In genomic region chrX:154791467-154791866, GRCh38 we compare ENCODE assay signal across 17 cellular contexts. TPM values are rescaled to one million over a fixed set of nuclear protein-coding genes. Genes with fewer than 3 reads are reported as not detected.
"Had no signal": no experiment of that assay in that cellular context is flagged by ENCODE, and none has a peak within 500 bp of the region (broad histone marks: within the 10 kb centered on the region; RNA-seq: fewer than 3 reads in every experiment).

No MANE protein-coding gene starts in this region.

- H3K27me3 ChIP-seq: ascending aorta, Peyer's patch had no signal

- H3K27ac ChIP-seq: ascending aorta, Peyer's patch had no signal

- DNase-seq: activated CD4-positive, alpha-beta T cell treated with anti-CD3 and anti-CD28 coated beads for 4 hours; activated CD8-positive, alpha-beta memory T cell treated with anti-CD3 and anti-CD28 coated beads, Interleukin-2, amount 50 U/mL, for 48 hours; activated CD8-positive, alpha-beta T cell treated with anti-CD3 and anti-CD28 coated beads, Interleukin-2, amount 10 ng/mL, durations not matched to agents 7 days and 5 days; activated T-cell treated with anti-CD3 and anti-CD28 coated beads, Interleukin-2, amount 50 U/mL, for 1 hour; amniotic stem cell; Karpas-422; MM.1S; NCI-H1105; NCI-H1436; NCI-H1694 treated with DMSO at 0.1 percent for 48 hours; NCI-H2029 treated with DMSO at 0.1 percent for 48 hours; NCI-H524; Peyer's patch; SHP77 treated with DMSO at 0.1 percent for 48 hours had no signal

- H3K4me1 ChIP-seq: ascending aorta, Peyer's patch had no signal

- H3K4me3 ChIP-seq: ascending aorta, Peyer's patch had no signal

- H3K36me3 ChIP-seq: ascending aorta, Peyer's patch had no signal

- H3K9me3 ChIP-seq: ascending aorta, Peyer's patch had no signal

- ATAC-seq: activated CD4-positive, CD25-positive, alpha-beta regulatory T cell treated with anti-CD3 and anti-CD28 coated beads, Interleukin-2, amount 50 U/mL, for 24 hours; activated CD8-positive, alpha-beta T cell treated with anti-CD3 and anti-CD28 coated beads, Interleukin-2, amount 10 ng/mL, durations not matched to agents 7 days and 5 days had no signal

RNA-seq across cellular contexts. Expression of gene SMIM9, which starts 43.0 kb away (rescaled TPM):
- total RNA-seq: activated CD8-positive, alpha-beta T cell treated with anti-CD3 and anti-CD28 coated beads, Interleukin-2, amount 10 ng/mL, durations not matched to agents 7 days and 5 days; ascending aorta; Peyer's patch; SK-MEL-5 had no signal
